In the genomic region with DNA sequence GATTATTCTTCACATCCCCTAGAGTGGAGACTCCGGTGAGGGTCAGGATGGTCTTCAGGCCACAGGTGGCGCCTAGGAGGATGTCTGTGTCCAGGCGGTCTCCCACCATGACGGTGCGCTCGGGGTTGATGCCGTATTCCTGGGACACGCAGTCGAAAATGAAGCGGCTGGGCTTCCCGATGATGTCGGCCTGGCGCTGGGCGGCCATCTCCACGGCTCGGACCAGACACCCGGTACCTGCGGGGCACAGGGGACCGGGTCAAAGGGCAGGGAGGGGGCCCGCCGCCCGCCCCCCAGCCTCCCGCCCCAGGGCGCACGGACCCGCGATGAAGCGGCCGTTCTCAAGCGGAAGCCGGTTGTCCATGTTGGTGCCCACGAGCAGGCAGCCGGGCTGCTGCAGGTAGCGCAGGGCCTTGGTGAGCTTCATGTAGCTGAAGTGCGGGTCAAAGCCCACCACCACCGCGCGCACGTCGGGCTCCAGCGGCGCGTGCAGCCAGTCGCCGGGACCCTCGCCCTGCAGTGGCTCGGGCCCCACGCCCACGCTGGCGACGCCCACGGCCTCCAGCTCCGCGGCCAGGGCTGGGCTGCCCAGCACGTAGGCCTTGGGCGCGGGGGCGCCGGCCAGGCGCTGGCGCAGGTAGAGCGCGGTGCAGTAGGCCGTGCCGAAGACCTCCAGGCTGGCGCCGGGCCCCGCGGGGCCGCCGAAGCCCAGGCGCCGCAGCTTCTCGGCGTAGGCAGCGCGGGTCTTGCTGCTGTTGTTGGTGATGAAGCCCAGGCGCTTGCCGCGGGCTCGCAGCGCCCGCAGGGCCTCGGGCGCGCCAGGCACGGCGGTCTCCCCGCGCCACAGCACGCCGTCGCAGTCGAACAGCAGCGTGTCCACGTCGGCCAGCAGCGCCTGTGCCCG, we compare ENCODE assay signal across 8 cellular contexts. TPM values are rescaled to one million over a fixed set of nuclear protein-coding genes. Genes with fewer than 3 reads are reported as not detected.
DNase-seq lines count a peak whose midpoint lies in the region; ATAC-seq and TF ChIP-seq lines count a peak whose summit lies in the region.

No MANE protein-coding gene starts in this region.

- peaks cover 12 to 21% of the 10 kb centered on the region in 2 donors for H3K36me3 Mint-ChIP-seq in activated naive CD4-positive, alpha-beta T cell treated with anti-CD3 and anti-CD28 coated beads, Interleukin-2, amount 50 U/mL, for 72 hours

- H3K9ac ChIP-seq in SK-N-SH: peak overlapping the region; percentile 71

- CTCF ChIA-PET in SK-N-SH (lab: Yijun Ruan, JAX): interaction anchor here (1.2 to 1.5 kb wide), 2 partner anchors 19 to 216 kb away, joined by 3 read pairs; no protein-coding TSS in a partner anchor

- peaks cover 4% of the 10 kb centered on the region for H3F3A ChIP-seq in SK-N-SH (replicated peaks; ENCODE audit: insufficient read depth)

- peaks cover 0 to 16% of the 10 kb centered on the region in 2 experiments for H3K36me3 ChIP-seq in SK-N-SH (replicated peaks in 1 of 2; ENCODE audit: control insufficient read depth in 1 of 2, insufficient read depth in 2 of 2, low read length in 1 of 2)
- peaks cover 2 to 5% of the 10 kb centered on the region in 2 donors for H3K36me3 ChIP-seq in thyroid gland

- H3K27ac Mint-ChIP-seq in activated naive CD4-positive, alpha-beta T cell treated with anti-CD3 and anti-CD28 coated beads, Interleukin-2, amount 50 U/mL, for 72 hours: peak overlapping the region; percentile 27 to 91

- H3K27ac ChIP-seq in SK-N-SH (ENCODE audit: low read depth in 2 of 2, low read length in 1 of 2) (peak overlapping the region; percentile 27 to 74; a peak in 2 of 4 replicates), layer of hippocampus (ENCODE audit: low read depth, low read length) (peak overlapping the region; percentile 77), thyroid gland (peak overlapping the region; percentile 13 to 68 (median 14))

- TF ChIP-seq CTCF in SK-N-SH (IDR thresholded peaks at IDR 0.05): no peak
- no peak for TF ChIP-seq CTCF in thyroid gland (IDR thresholded peaks at IDR 0.05)

- no peak for TF ChIP-seq EP300 in SK-N-SH (IDR thresholded peaks at IDR 0.05; ENCODE audit: borderline replicate concordance in 1 of 2, low read depth in 1 of 2, low read length in 1 of 2)

- no peaks in the 10 kb centered on the region for H3K9me3 Mint-ChIP-seq in activated naive CD4-positive, alpha-beta T cell treated with anti-CD3 and anti-CD28 coated beads, Interleukin-2, amount 50 U/mL, for 72 hours

- no peak overlapping the region for H2AFZ ChIP-seq in SK-N-SH (ENCODE audit: low read depth)

- no peak for TF ChIP-seq RAD21 in SK-N-SH (IDR thresholded peaks at IDR 0.05; ENCODE audit: low read length)

- H3K9me2 ChIP-seq in SK-N-SH: no peaks in the 10 kb centered on the region

- 1% methylated on average over 19 of the region's 99 CpGs for WGBS in SK-N-SH (ENCODE audit: low lambda C conversion rate)
- 2 to 4% methylated on average over 19 to 30 of the region's 99 CpGs for WGBS in thyroid gland, 2 donors

- H3K27me3 ChIP-seq in SK-N-SH (ENCODE audit: insufficient read depth) (no peaks in the 10 kb centered on the region), layer of hippocampus (ENCODE audit: control insufficient read depth, insufficient read depth, low read length) (no peaks in the 10 kb centered on the region), thyroid gland (no peaks in the 10 kb centered on the region)

- peaks cover 19% of the 10 kb centered on the region for H3K79me2 ChIP-seq in SK-N-SH (ENCODE audit: insufficient read depth)

- H3K9me3 ChIP-seq in SK-N-SH: no peaks in the 10 kb centered on the region
- H3K9me3 ChIP-seq in thyroid gland: no peaks in the 10 kb centered on the region

- TF ChIP-seq POLR2A in thyroid gland (IDR thresholded peaks at IDR 0.05): peak in 1 of 2 donors; percentile 44

- H3K4me1 ChIP-seq in SK-N-SH (ENCODE audit: control insufficient read depth in 1 of 2, insufficient read depth in 2 of 2, low read depth in 1 of 2, low read length in 1 of 2) (peaks cover 11 to 22% of the 10 kb centered on the region in 2 experiments; a peak in 2 of 4 replicates), thyroid gland (peaks cover 21 to 31% of the 10 kb centered on the region in 2 donors)

- peak overlapping the region; percentile 92 for H3K4me2 ChIP-seq in SK-N-SH

- POLR2A ChIA-PET in SK-N-SH (lab: Yijun Ruan, JAX): interaction anchor here (0.6 to 1.6 kb wide), 2 partner anchors 59 to 231 kb away, joined by 3 to 5 read pairs; a partner anchor contains a TSS

- H4K20me1 ChIP-seq in SK-N-SH (ENCODE audit: insufficient read depth): peaks cover 11% of the 10 kb centered on the region; the same call in 1 of the 2 replicates

- no peak for ATAC-seq in SK-N-SH treated with all-trans-retinoic acid at 6 μM for 48 hours
- ATAC-seq in HG03175 (IDR thresholded peaks at IDR 0.05; ENCODE audit: unreplicated experiment): peak; percentile 3
- no peak for ATAC-seq in activated naive CD4-positive, alpha-beta T cell treated with anti-CD3 and anti-CD28 coated beads, Interleukin-2, amount 50 U/mL, for 72 hours

- DNase-seq in SK-N-SH (peak; percentile 55), thyroid gland (no peak), MV-4-11 (lab: John Stamatoyannopoulos, UW) (no peak)
- DNase-seq in activated naive CD4-positive, alpha-beta T cell treated with anti-CD3 and anti-CD28 coated beads, Interleukin-2, amount 50 U/mL, for 72 hours (ENCODE audit: low spot score in 2 of 2): no peak
- DNase-seq in stimulated activated CD4-positive, alpha-beta T cell treated with anti-CD3 and anti-CD28 coated beads, Interleukin-1b, Interleukin-23, amount 100 ng/mL, for 48 hours: no peak

- H3K4me3 ChIP-seq in SK-N-SH (ENCODE audit: low read depth in 2 of 2, low read length in 1 of 2): peak overlapping the region; percentile 66 to 85
- H3K4me3 ChIP-seq in thyroid gland (replicated peaks in 1 of 3): peak overlapping the region; percentile 39 to 81 (median 77)

- intact Hi-C loops in thyroid gland (cut with DNase I): no loop called here

TF ChIP-seq in SK-N-SH, 30 proteins besides CTCF, POLR2A, EP300 and RAD21:
- TF ChIP-seq POLR2AphosphoS5 (IDR thresholded peaks at IDR 0.05; ENCODE audit: low read depth, low read length): no peak

TF ChIP-seq in SK-N-SH treated with all-trans-retinoic acid at 6 μM for 48 hours, 23 proteins besides CTCF, POLR2A, EP300 and RAD21 (continues in another document):
- TF ChIP-seq, protein P1, sequence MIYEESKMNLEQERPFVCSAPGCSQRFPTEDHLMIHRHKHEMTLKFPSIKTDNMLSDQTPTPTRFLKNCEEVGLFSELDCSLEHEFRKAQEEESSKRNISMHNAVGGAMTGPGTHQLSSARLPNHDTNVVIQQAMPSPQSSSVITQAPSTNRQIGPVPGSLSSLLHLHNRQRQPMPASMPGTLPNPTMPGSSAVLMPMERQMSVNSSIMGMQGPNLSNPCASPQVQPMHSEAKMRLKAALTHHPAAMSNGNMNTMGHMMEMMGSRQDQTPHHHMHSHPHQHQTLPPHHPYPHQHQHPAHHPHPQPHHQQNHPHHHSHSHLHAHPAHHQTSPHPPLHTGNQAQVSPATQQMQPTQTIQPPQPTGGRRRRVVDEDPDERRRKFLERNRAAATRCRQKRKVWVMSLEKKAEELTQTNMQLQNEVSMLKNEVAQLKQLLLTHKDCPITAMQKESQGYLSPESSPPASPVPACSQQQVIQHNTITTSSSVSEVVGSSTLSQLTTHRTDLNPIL (CRISPR knock-in tag; IDR thresholded peaks at IDR 0.05; ENCODE audit: low read depth): no peak
- TF ChIP-seq BACH2 (CRISPR knock-in tag; IDR thresholded peaks at IDR 0.05; ENCODE audit: borderline replicate concordance) (no peak), ZNF70 (CRISPR knock-in tag; IDR thresholded peaks at IDR 0.05) (no peak), ARNTL (CRISPR knock-in tag; IDR thresholded peaks at IDR 0.05; ENCODE audit: borderline replicate concordance, low read depth) (no peak), ZFP3 (CRISPR knock-in tag; IDR thresholded peaks at IDR 0.05) (no peak), TOX (CRISPR knock-in tag; IDR thresholded peaks at IDR 0.05; ENCODE audit: borderline replicate concordance) (no peak)

RNA-seq across cellular contexts. Expression of a gene that starts 0.6 kb away (rescaled TPM):
- polyA plus RNA-seq in SK-N-SH (2012; rRNA removed): 10.3 and 10.8 TPM in 2 replicates
- 5.1 and 7.0 TPM in 2 replicates for polyA plus RNA-seq in SK-N-SH (2012; cell fraction: cytosol; rRNA removed)
- 33.0 and 37.2 TPM in 2 replicates for polyA plus RNA-seq in SK-N-SH (2012; cell fraction: nucleus; rRNA removed)
- total RNA-seq in activated naive CD4-positive, alpha-beta T cell treated with anti-CD3 and anti-CD28 coated beads, Interleukin-2, amount 50 U/mL, for 72 hours: 10 to 100 TPM; 15.1 to 20.9 TPM
- total RNA-seq in thyroid gland: 10 to 100 TPM; 13.4 to 44.0 (median 28.8) TPM

RNA-seq across cellular contexts. Expression of a gene that starts 3.4 kb away (rescaled TPM):
- polyA plus RNA-seq in SK-N-SH (2012; rRNA removed): 2.3 and 3.4 TPM in 2 replicates
- 0.37 and 0.62 TPM in 2 replicates for polyA plus RNA-seq in SK-N-SH (2012; cell fraction: cytosol; rRNA removed)
- 32.1 and 43.9 TPM in 2 replicates for polyA plus RNA-seq in SK-N-SH (2012; cell fraction: nucleus; rRNA removed)
- 10 to 100 TPM in 1 of 2 donors, 1 to 10 TPM in 1; 6.3 to 10.3 TPM for total RNA-seq in activated naive CD4-positive, alpha-beta T cell treated with anti-CD3 and anti-CD28 coated beads, Interleukin-2, amount 50 U/mL, for 72 hours
- total RNA-seq in thyroid gland: 10 to 100 TPM in 2 of 4 donors, 1 to 10 TPM in 2; 3.8 to 44.6 (median 12.0) TPM

RNA-seq across cellular contexts. Expression of a gene that starts 8.8 kb away (rescaled TPM):
- polyA plus RNA-seq in SK-N-SH (2012; rRNA removed): 70.3 and 85.4 TPM in 2 replicates
- polyA plus RNA-seq in SK-N-SH (2012; cell fraction: cytosol; rRNA removed): 37.7 and 67.4 TPM in 2 replicates
- 156 and 226 TPM in 2 replicates for polyA plus RNA-seq in SK-N-SH (2012; cell fraction: nucleus; rRNA removed)
- total RNA-seq in activated naive CD4-positive, alpha-beta T cell treated with anti-CD3 and anti-CD28 coated beads, Interleukin-2, amount 50 U/mL, for 72 hours: 10 to 100 TPM; 49.5 to 52.2 TPM
- 10 to 100 TPM; 61.0 to 95.6 (median 63.1) TPM for total RNA-seq in thyroid gland

RNA-seq across cellular contexts. Expression of a gene that starts 9.3 kb away (rescaled TPM):
- polyA plus RNA-seq in SK-N-SH (2012; rRNA removed): 33.0 and 34.0 TPM in 2 replicates
- 6.1 and 11.4 TPM in 2 replicates for polyA plus RNA-seq in SK-N-SH (2012; cell fraction: cytosol; rRNA removed)
- 185 and 366 TPM in 2 replicates for polyA plus RNA-seq in SK-N-SH (2012; cell fraction: nucleus; rRNA removed)
- total RNA-seq in activated naive CD4-positive, alpha-beta T cell treated with anti-CD3 and anti-CD28 coated beads, Interleukin-2, amount 50 U/mL, for 72 hours: 10 to 100 TPM; 19.0 to 22.5 TPM
- 10 to 100 TPM; 35.3 to 55.7 (median 41.3) TPM for total RNA-seq in thyroid gland

RNA-seq across cellular contexts. Expression of a gene that starts 17.7 kb away (rescaled TPM):
- polyA plus RNA-seq in SK-N-SH (2012; rRNA removed): 1.4 and 1.7 TPM in 2 replicates
- 0.22 and 0.43 TPM in 2 replicates for polyA plus RNA-seq in SK-N-SH (2012; cell fraction: cytosol; rRNA removed)
- polyA plus RNA-seq in SK-N-SH (2012; cell fraction: nucleus; rRNA removed): 8.7 and 11.6 TPM in 2 replicates
- total RNA-seq in activated naive CD4-positive, alpha-beta T cell treated with anti-CD3 and anti-CD28 coated beads, Interleukin-2, amount 50 U/mL, for 72 hours: 10 to 100 TPM in 1 of 2 donors, under 1 TPM in 1; 0.77 to 11.3 TPM
- 1 to 10 TPM in 1 of 4 donors, under 1 TPM in 3; 0.13 to 1.2 (median 0.40) TPM for total RNA-seq in thyroid gland

Comparison
In these comparisons a context has a peak if more than half of its experiments do, and no peak if none do; other contexts are left out.
1. H3K27ac ChIP-seq: peak in every context shown above with its lines; median percentile 77 in layer of hippocampus; 50 in SK-N-SH; 14 in thyroid gland.